Comparison of ENCODE assay signal across 19 cellular contexts in the genomic region with DNA sequence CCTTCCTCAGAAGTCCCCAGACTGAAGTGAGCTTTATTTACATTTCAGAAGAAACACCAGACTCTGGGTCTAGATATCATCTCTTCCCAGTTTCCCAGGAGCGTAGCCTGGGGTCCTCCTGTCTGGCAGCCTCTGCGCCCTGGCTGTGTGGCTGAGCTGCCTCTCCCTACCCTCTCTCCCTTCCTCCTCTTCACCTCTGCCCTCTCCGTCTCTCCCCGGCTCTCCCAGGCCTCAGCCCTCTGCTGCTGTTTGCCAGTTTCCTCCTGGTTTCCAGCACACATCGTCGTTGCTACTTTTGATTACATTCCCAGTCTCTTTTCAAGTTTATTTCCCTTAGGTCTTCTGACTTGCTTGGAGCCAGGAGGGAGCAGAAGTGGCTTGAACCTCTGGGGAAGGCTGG.
"Had no signal": no experiment of that assay in that cellular context is flagged by ENCODE, and none has a peak within 500 bp of the region (broad histone marks: within the 10 kb centered on the region; RNA-seq: fewer than 3 reads in every experiment).

No MANE protein-coding gene starts in this region.

- H3K9me3 ChIP-seq: heart right ventricle, left lung, lower lobe of right lung, ovary, right atrium auricular region, sigmoid colon, suprapubic skin, thyroid gland had no signal

- H3K27ac ChIP-seq: heart right ventricle, left lung, lower lobe of right lung, ovary, right atrium auricular region, sigmoid colon, skin epidermis, suprapubic skin, thyroid gland had no signal

- H3K4me3 Mint-ChIP-seq: memory B cell, naive B cell, nephron, type B pancreatic cell had no signal

- ATAC-seq: esophagus mucosa; heart right ventricle; left lung; lower lobe of right lung; stimulated activated naive CD8-positive, alpha-beta T cell treated with anti-CD3 and anti-CD28 coated beads, Interleukin-15, Interleukin-2, amounts not matched to agents 100 U/mL and 50 U/mL, for 24 hours had no signal

- H3K36me3 ChIP-seq: heart right ventricle, left lung, lower lobe of right lung, ovary, right atrium auricular region, sigmoid colon, suprapubic skin, thyroid gland had no signal

- H3K9me3 Mint-ChIP-seq: memory B cell, naive B cell, nephron, type B pancreatic cell had no signal

- H3K4me1 ChIP-seq: heart right ventricle, left lung, lower lobe of right lung, right atrium auricular region, sigmoid colon, thyroid gland had no signal

- H3K4me3 ChIP-seq: heart right ventricle, left lung, lower lobe of right lung, ovary, right atrium auricular region, sigmoid colon, skin epidermis, suprapubic skin, thyroid gland had no signal

- DNase-seq: effector memory CD4-positive, alpha-beta T cell; heart right ventricle; hypothalamus; left lung; lower lobe of right lung; naive B cell; nucleus accumbens; ovary; sigmoid colon; stimulated activated CD4-positive, alpha-beta T cell treated with anti-CD3 and anti-CD28 coated beads, Interleukin-12 subunit alpha, Interleukin-12 subunit beta, amount 100 ng/mL, for 4 hours; stimulated activated naive CD8-positive, alpha-beta T cell treated with anti-CD3 and anti-CD28 coated beads, Interleukin-15, Interleukin-2, amounts not matched to agents 100 U/mL and 50 U/mL, for 24 hours; thyroid gland had no signal

- H3K36me3 Mint-ChIP-seq: memory B cell, naive B cell, type B pancreatic cell had no signal

- H3K27ac Mint-ChIP-seq: memory B cell, type B pancreatic cell had no signal
